1 cellular context compared by ENCODE assay signal in genomic region chr12:123089631-123090353, GRCh38.
TF ChIP-seq lines count a peak whose summit lies in the region.

No MANE protein-coding gene starts in this region.

TF ChIP-seq in K562, 482 proteins besides CTCF, POLR2A, EP300 and RAD21 (continued from another document and continues in another):
- TF ChIP-seq ZNF764 (CRISPR knock-in tag; IDR thresholded peaks at IDR 0.05; ENCODE audit: low read depth) = no peak
- TF ChIP-seq TAF15 (IDR thresholded peaks at IDR 0.05; ENCODE audit: low read depth, low read length) = no peak
- no peak for TF ChIP-seq ZNF511 (CRISPR knock-in tag; IDR thresholded peaks at IDR 0.05)
- TF ChIP-seq PHB2 (IDR thresholded peaks at IDR 0.05; ENCODE audit: low read depth) = no peak
- no peak for TF ChIP-seq RNF2 (IDR thresholded peaks at IDR 0.05)
- TF ChIP-seq ZFP36 (IDR thresholded peaks at IDR 0.05; ENCODE audit: low read depth, low read length, partially characterized antibody) = no peak
- no peak for TF ChIP-seq ESRRB (CRISPR knock-in tag; IDR thresholded peaks at IDR 0.05; ENCODE audit: borderline replicate concordance)
- TF ChIP-seq PPARD (CRISPR knock-in tag; IDR thresholded peaks at IDR 0.05) = no peak
- TF ChIP-seq TBP (optimal IDR thresholded peaks at IDR 0.05; ENCODE audit: low read depth, low read length) = no peak
- TF ChIP-seq BRF1 (IDR thresholded peaks at IDR 0.05; ENCODE audit: borderline replicate concordance, extremely low read depth, insufficient read length) = no peak
- TF ChIP-seq ZNF146 (CRISPR knock-in tag; IDR thresholded peaks at IDR 0.05; ENCODE audit: unreplicated experiment) = no peak
- TF ChIP-seq HMGN3 (IDR thresholded peaks at IDR 0.05; ENCODE audit: borderline replicate concordance, extremely low read depth, insufficient read length, low read depth, low read length) = no peak
- no peak for TF ChIP-seq E2F6 (IDR thresholded peaks at IDR 0.05; ENCODE audit: borderline replicate concordance in 1 of 2, extremely low read depth in 1 of 2, insufficient read depth in 1 of 2, insufficient read length in 1 of 2, low read depth in 1 of 2, low read length in 1 of 2, poor library complexity in 1 of 2, severe bottlenecking in 1 of 2)
- no peak for TF ChIP-seq ZBTB49 (CRISPR knock-in tag; IDR thresholded peaks at IDR 0.05; ENCODE audit: borderline replicate concordance)
- TF ChIP-seq TEAD1 (CRISPR knock-in tag; IDR thresholded peaks at IDR 0.05) = no peak; a peak in 1 of 4 replicates
- TF ChIP-seq ZNF76 (CRISPR knock-in tag; IDR thresholded peaks at IDR 0.05; ENCODE audit: borderline replicate concordance) = no peak
- TF ChIP-seq CHAMP1 (IDR thresholded peaks at IDR 0.05) = no peak
- TF ChIP-seq RBFOX2 (IDR thresholded peaks at IDR 0.05; ENCODE audit: low read depth, low read length) = no peak
- TF ChIP-seq ZNF23 (CRISPR knock-in tag; IDR thresholded peaks at IDR 0.05) = no peak
- TF ChIP-seq ZNF449 (CRISPR knock-in tag; IDR thresholded peaks at IDR 0.05) = no peak
- no peak for TF ChIP-seq ARID2 (IDR thresholded peaks at IDR 0.05)
- TF ChIP-seq MAX (CRISPR knock-in tag; IDR thresholded peaks at IDR 0.05) = no peak
- peak; percentile 57 for TF ChIP-seq CTBP1 (IDR thresholded peaks at IDR 0.05; ENCODE audit: borderline replicate concordance)
- no peak for TF ChIP-seq MCM7 (IDR thresholded peaks at IDR 0.05)
- TF ChIP-seq EWSR1 (IDR thresholded peaks at IDR 0.05; ENCODE audit: borderline replicate concordance, low read depth, partially characterized antibody) = no peak
- no peak for TF ChIP-seq IRF2 (CRISPR knock-in tag; IDR thresholded peaks at IDR 0.05)
- no peak for TF ChIP-seq PHF20 (IDR thresholded peaks at IDR 0.05; ENCODE audit: partially characterized antibody)
- TF ChIP-seq KHSRP (IDR thresholded peaks at IDR 0.05) = no peak
- no peak for TF ChIP-seq ZSCAN32 (CRISPR knock-in tag; IDR thresholded peaks at IDR 0.05)
- TF ChIP-seq NR2C2 (CRISPR knock-in tag; IDR thresholded peaks at IDR 0.05) = no peak
- 0 out of 2 replicates have a peak, but pooled peaks have one; percentile 33 for TF ChIP-seq NR2C2 (tag; IDR thresholded peaks at IDR 0.05)
- no peak for TF ChIP-seq RBM17 (IDR thresholded peaks at IDR 0.05; ENCODE audit: borderline replicate concordance, low read depth, low read length)
- TF ChIP-seq SREBF1 (IDR thresholded peaks at IDR 0.05; ENCODE audit: borderline replicate concordance, low read depth, low read length) = no peak
- no peak for TF ChIP-seq E2F4 (CRISPR knock-in tag; IDR thresholded peaks at IDR 0.05; ENCODE audit: low read depth)
- no peak for TF ChIP-seq ZNF512 (tag; IDR thresholded peaks at IDR 0.05)
- TF ChIP-seq NFE2 (IDR thresholded peaks at IDR 0.05; ENCODE audit: low read depth) = peak; percentile 24; the same call in 1 of the 2 replicates
- TF ChIP-seq ZHX1 (conservative IDR thresholded peaks at IDR 0.05; ENCODE audit: low read length) = no peak
- TF ChIP-seq MCM2 (IDR thresholded peaks at IDR 0.05; ENCODE audit: low read depth) = no peak
- TF ChIP-seq RHOXF2B (CRISPR knock-in tag; conservative IDR thresholded peaks at IDR 0.05) = no peak
- no peak for TF ChIP-seq CREBBP (IDR thresholded peaks at IDR 0.05; ENCODE audit: low read depth, low read length)
- no peak for TF ChIP-seq KLF6 (CRISPR knock-in tag; IDR thresholded peaks at IDR 0.05; ENCODE audit: borderline replicate concordance)
- no peak for TF ChIP-seq ZNF707 (CRISPR knock-in tag; conservative IDR thresholded peaks at IDR 0.05)
- no peak for TF ChIP-seq ZNF280A (IDR thresholded peaks at IDR 0.05; ENCODE audit: low read depth, partially characterized antibody)
- TF ChIP-seq ZNF384 (IDR thresholded peaks at IDR 0.05; ENCODE audit: low read depth, low read length) = no peak
- TF ChIP-seq GABPB1 (CRISPR knock-in tag; IDR thresholded peaks at IDR 0.05) = no peak
- peak; percentile 99 for TF ChIP-seq FOSL1 (tag; conservative IDR thresholded peaks at IDR 0.05)
- no peak for TF ChIP-seq FOXK2 (conservative IDR thresholded peaks at IDR 0.05 in 1 of 2, IDR thresholded peaks at IDR 0.05 in 1 of 2; ENCODE audit: low read depth in 2 of 2)
- no peak for TF ChIP-seq MAFG (tag; conservative IDR thresholded peaks at IDR 0.05)
- no peak for TF ChIP-seq MCM5 (IDR thresholded peaks at IDR 0.05; ENCODE audit: low read depth)
- TF ChIP-seq ETS2 (tag; IDR thresholded peaks at IDR 0.05; ENCODE audit: borderline replicate concordance, poor library complexity, severe bottlenecking) = no peak
- TF ChIP-seq ASH1L (IDR thresholded peaks at IDR 0.05; ENCODE audit: borderline replicate concordance, low read depth, partially characterized antibody) = no peak
- no peak for TF ChIP-seq ZBTB26 (CRISPR knock-in tag; IDR thresholded peaks at IDR 0.05)
- peak; percentile 90 for TF ChIP-seq SMARCE1 (IDR thresholded peaks at IDR 0.05)
